In the genomic region with DNA sequence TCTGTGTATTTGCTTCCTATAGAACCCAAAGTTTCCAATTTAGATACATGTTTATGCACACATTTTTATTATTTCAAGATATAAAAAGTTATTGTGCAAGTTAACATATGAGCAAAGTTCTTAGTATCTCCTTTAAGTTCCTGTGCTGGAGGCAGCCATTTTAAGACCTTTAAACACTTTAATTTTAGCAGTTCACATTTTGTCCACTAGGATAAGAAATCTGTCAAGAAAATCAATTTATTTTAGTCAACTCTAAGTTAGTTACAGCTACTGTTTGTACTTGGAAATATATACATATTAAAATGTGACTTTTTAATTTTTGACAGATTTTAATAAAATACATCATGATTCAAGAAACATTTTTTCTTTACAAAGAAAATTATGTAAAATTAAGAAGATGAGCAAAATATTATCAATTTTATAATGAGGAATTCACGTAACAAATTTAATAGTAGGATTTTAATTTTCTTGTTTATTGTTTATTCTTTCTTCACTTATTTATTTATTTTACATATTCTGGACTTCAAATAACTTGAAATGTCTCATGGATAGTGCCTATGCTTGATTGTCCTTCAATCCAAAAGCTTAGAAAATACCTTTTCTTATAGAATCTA, we compare ENCODE assay signal across 1 cellular context.
TF ChIP-seq lines count a peak whose summit lies in the region.

No MANE protein-coding gene starts in this region.

TF ChIP-seq in GM23338, 12 proteins besides CTCF, POLR2A, EP300 and RAD21 (continued from another document):
- TF ChIP-seq ZNF462 (CRISPR knock-in tag; IDR thresholded peaks at IDR 0.05) (no peak), STAT1 (IDR thresholded peaks at IDR 0.05; ENCODE audit: unreplicated experiment) (no peak), ETS1 (IDR thresholded peaks at IDR 0.05) (no peak), ZNF114 (CRISPR knock-in tag; IDR thresholded peaks at IDR 0.05) (no peak), CREB1 (CRISPR knock-in tag; IDR thresholded peaks at IDR 0.05; ENCODE audit: low read depth) (no peak), JUNB (IDR thresholded peaks at IDR 0.05; ENCODE audit: unreplicated experiment) (no peak), ZNF331 (CRISPR knock-in tag; IDR thresholded peaks at IDR 0.05; ENCODE audit: low read depth) (no peak), NANOG (IDR thresholded peaks at IDR 0.05; ENCODE audit: borderline replicate concordance) (no peak), POLR2AphosphoS5 (IDR thresholded peaks at IDR 0.05; ENCODE audit: low read depth) (no peak)
